Comparison of ENCODE assay signal across 1 cellular context in the genomic region with DNA sequence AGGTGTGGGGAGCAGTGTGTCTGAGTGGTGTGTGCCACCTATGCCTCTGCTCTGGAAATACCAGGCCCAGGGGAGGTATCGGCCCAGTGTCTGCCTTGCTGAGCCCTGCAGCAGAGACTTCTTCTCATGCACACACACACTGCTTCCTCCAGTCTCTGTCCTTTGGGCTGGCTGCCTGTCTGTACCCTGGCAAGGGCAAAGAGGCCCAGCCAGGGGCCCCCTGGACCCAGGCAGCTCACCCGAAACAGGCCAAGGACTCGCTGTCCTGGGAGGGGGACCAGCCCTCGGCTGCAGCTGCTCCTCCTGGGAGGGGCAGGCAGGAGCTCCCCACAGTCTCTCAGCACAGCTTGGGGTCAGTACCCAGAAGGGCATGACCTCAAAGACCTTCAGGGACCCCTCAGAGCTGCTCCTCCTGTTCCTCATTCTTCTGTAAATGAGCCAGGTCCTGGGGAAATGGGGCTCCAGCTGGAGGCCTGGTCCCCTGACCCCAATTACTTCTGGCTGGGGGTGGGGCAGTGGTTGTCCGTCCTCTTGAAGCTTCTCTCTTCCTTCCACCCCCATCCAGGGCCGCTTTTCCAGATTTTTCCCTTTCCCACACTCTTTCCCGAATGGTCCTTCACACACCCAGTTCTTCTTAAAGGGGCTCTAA.
TF ChIP-seq lines count a peak whose summit lies in the region.

No MANE protein-coding gene starts in this region.

TF ChIP-seq in H1, 55 proteins besides CTCF, POLR2A, EP300 and RAD21:
- TF ChIP-seq RNF2 (IDR thresholded peaks at IDR 0.05; ENCODE audit: borderline replicate concordance, low read depth, low read length, missing control alignments, poor library complexity, severe bottlenecking) (no peak), EGR1 (IDR thresholded peaks at IDR 0.05; ENCODE audit: borderline replicate concordance, low read depth, low read length) (peak; percentile 79), SRF (IDR thresholded peaks at IDR 0.05; ENCODE audit: low read depth, low read length) (no peak), SP1 (IDR thresholded peaks at IDR 0.05; ENCODE audit: low read depth, low read length) (peak; percentile 93), POU5F1 (IDR thresholded peaks at IDR 0.05; ENCODE audit: low read depth, low read length) (no peak), NRF1 (IDR thresholded peaks at IDR 0.05; ENCODE audit: low read depth, low read length) (no peak), SUZ12 (IDR thresholded peaks at IDR 0.05; ENCODE audit: low read length) (peak; percentile 37; the same call in 1 of the 2 replicates), BCL11A (IDR thresholded peaks at IDR 0.05; ENCODE audit: low read depth in 2 of 2, low read length in 2 of 2) (no peak), CTBP2 (IDR thresholded peaks at IDR 0.05; ENCODE audit: borderline replicate concordance, insufficient read depth, insufficient read length, low read length) (peak; percentile 60), HDAC2 (IDR thresholded peaks at IDR 0.05; ENCODE audit: borderline replicate concordance in 1 of 2, low read depth in 2 of 2, low read length in 2 of 2) (0 out of 4 replicates have a peak, but pooled peaks of 1 of the 2 experiments have one; percentile 52)
- TF ChIP-seq, protein P1, sequence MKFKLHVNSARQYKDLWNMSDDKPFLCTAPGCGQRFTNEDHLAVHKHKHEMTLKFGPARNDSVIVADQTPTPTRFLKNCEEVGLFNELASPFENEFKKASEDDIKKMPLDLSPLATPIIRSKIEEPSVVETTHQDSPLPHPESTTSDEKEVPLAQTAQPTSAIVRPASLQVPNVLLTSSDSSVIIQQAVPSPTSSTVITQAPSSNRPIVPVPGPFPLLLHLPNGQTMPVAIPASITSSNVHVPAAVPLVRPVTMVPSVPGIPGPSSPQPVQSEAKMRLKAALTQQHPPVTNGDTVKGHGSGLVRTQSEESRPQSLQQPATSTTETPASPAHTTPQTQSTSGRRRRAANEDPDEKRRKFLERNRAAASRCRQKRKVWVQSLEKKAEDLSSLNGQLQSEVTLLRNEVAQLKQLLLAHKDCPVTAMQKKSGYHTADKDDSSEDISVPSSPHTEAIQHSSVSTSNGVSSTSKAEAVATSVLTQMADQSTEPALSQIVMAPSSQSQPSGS (IDR thresholded peaks at IDR 0.05; ENCODE audit: low read length) = peak; percentile 33; the same call in 1 of the 2 replicates
